9 cellular contexts compared by ENCODE assay signal in genomic region chr2:238573065-238573778, GRCh38.
DNase-seq lines count a peak whose midpoint lies in the region; ATAC-seq, FAIRE-seq and TF ChIP-seq lines count a peak whose summit lies in the region.
"Had no signal": no experiment of that assay in that cellular context is flagged by ENCODE, and none has a peak within 500 bp of the region (broad histone marks: within the 10 kb centered on the region; RNA-seq: fewer than 3 reads in every experiment).

No MANE protein-coding gene starts in this region.

- H3K4me3 ChIP-seq in AG04449 (ENCODE audit: low read depth, low read length): no peak overlapping the region
- H3K4me3 ChIP-seq in HepG2 (replicated peaks in 1 of 3; ENCODE audit: insufficient read depth in 1 of 3, low read depth in 2 of 3, low read length in 3 of 3): no peak overlapping the region
- H3K4me3 ChIP-seq in lower leg skin (ENCODE audit: low read depth, poor library complexity, severe bottlenecking): no peak overlapping the region
- H3K4me3 ChIP-seq in gastroesophageal sphincter: no peak overlapping the region

- H3K4me2 ChIP-seq in HepG2 (ENCODE audit: low read depth, low read length): no peak overlapping the region

- H3K9ac ChIP-seq in HepG2 (ENCODE audit: insufficient read depth, low read depth, low read length): no peak overlapping the region

- no peaks in the 10 kb centered on the region for H3K4me1 Mint-ChIP-seq in activated CD4-positive, alpha-beta memory T cell treated with anti-CD3 and anti-CD28 coated beads for 36 hours (ENCODE audit: low read depth)

- WGBS in HepG2 (ENCODE audit: low lambda C conversion rate): 74% methylated on average over 3 of the region's 9 CpGs
- WGBS in lower leg skin, 2 donors: 87 to 97% methylated on average over 4 to 8 of the region's 9 CpGs
- WGBS in gastroesophageal sphincter (ENCODE audit: low coverage in 1 of 2), 2 donors: 87 to 100% methylated on average over 1 to 6 of the region's 9 CpGs

- H3K4me3 Mint-ChIP-seq in activated CD4-positive, alpha-beta memory T cell treated with anti-CD3 and anti-CD28 coated beads for 36 hours: no peak overlapping the region

- H3K9me3 ChIP-seq in HepG2 (ENCODE audit: low read length) (no peaks in the 10 kb centered on the region), gastroesophageal sphincter (no peaks in the 10 kb centered on the region)

- peak; percentile 66 for TF ChIP-seq RAD21 in HepG2 (CRISPR knock-in tag; IDR thresholded peaks at IDR 0.05)

- POLR2A ChIA-PET in AG04449 (lab: Yijun Ruan, JAX) (no interaction called here), HepG2 (lab: Yijun Ruan, JAX) (no interaction called here)
- POLR2A ChIA-PET in activated CD4-positive, alpha-beta memory T cell treated with anti-CD3 and anti-CD28 coated beads for 36 hours (lab: Charles Lee): no interaction called here

- DNase-seq in AG04449 (ENCODE audit: low read depth, low spot score) (no peak), GM18507 (ENCODE audit: extremely low spot score, insufficient read length, low read depth) (peak; percentile 54), HepG2 (ENCODE audit: low spot score) (peak; percentile 34), lower leg skin (ENCODE audit: low spot score in 2 of 2) (no peak), RCC 7860 (ENCODE audit: low spot score) (no peak)
- peak; percentile 36 for DNase-seq in activated CD4-positive, alpha-beta memory T cell treated with anti-CD3 and anti-CD28 coated beads for 36 hours
- DNase-seq: naive B cell had no signal

- no peak for TF ChIP-seq EP300 in HepG2 (IDR thresholded peaks at IDR 0.05; ENCODE audit: low read depth in 2 of 2, low read length in 2 of 2)
- no peak for TF ChIP-seq EP300 in HepG2 (CRISPR knock-in tag; IDR thresholded peaks at IDR 0.05; ENCODE audit: borderline replicate concordance)
- no peak for TF ChIP-seq EP300 in gastroesophageal sphincter (IDR thresholded peaks at IDR 0.05)

- intact Hi-C loops in activated CD4-positive, alpha-beta memory T cell treated with anti-CD3 and anti-CD28 coated beads for 36 hours (cut with micrococcal nuclease): no loop called here
- intact Hi-C loops in HepG2 (cut with micrococcal nuclease; ENCODE audit: unreplicated experiment) (no loop called here), lower leg skin (cut with DNase I; ENCODE audit: low total_unique reads) (no loop called here)

- FAIRE-seq in GM18507 (lab: Jason Lieb, UNC) (peak; percentile 44), HepG2 (lab: Jason Lieb, UNC) (peak; percentile 89), RCC 7860 (lab: Jason Lieb, UNC) (no peak)

- no TSS peak for BruUV-seq in HepG2 (replicated peaks; lab: Mats Ljungman, UMichigan)

- peak; percentile 78 for ATAC-seq in HepG2
- no peak for ATAC-seq in GM21447 (IDR thresholded peaks at IDR 0.05; ENCODE audit: unreplicated experiment)
- no peak for ATAC-seq in gastroesophageal sphincter

- H3K27me3 Mint-ChIP-seq in activated CD4-positive, alpha-beta memory T cell treated with anti-CD3 and anti-CD28 coated beads for 36 hours: peaks cover 5% of the 10 kb centered on the region

- no peak overlapping the region for H2AFZ ChIP-seq in HepG2 (ENCODE audit: low read length)

- CTCF ChIA-PET in AG04449 (lab: Yijun Ruan, JAX) (interaction anchor here (1.1 kb wide), 1 partner anchor 9 kb away, joined by 3 read pairs; no protein-coding TSS in a partner anchor), HepG2 (lab: Yijun Ruan, JAX; ENCODE audit: low intra/inter-chr PET ratio, low total read pairs) (interaction anchor here (0.8 to 1.5 kb wide), 2 partner anchors 60 to 203 kb away, joined by 3 to 4 read pairs; no protein-coding TSS in a partner anchor)
- CTCF ChIA-PET in activated CD4-positive, alpha-beta memory T cell treated with anti-CD3 and anti-CD28 coated beads for 36 hours (lab: Charles Lee): interaction anchor here (0.7 to 1.2 kb wide), 2 partner anchors 9 to 211 kb away, joined by 3 read pairs; no protein-coding TSS in a partner anchor

- no peak overlapping the region for H3K27ac ChIP-seq in HepG2 (ENCODE audit: extremely low read length, insufficient read depth, low read length)
- no peak overlapping the region for H3K27ac ChIP-seq in gastroesophageal sphincter

- H3K36me3 ChIP-seq in HepG2 (replicated peaks in 1 of 2; ENCODE audit: control insufficient read depth in 1 of 2, insufficient read depth in 2 of 2, low read length in 2 of 2) (no peaks in the 10 kb centered on the region), gastroesophageal sphincter (no peaks in the 10 kb centered on the region)

- no peaks in the 10 kb centered on the region for H4K20me1 ChIP-seq in HepG2 (ENCODE audit: insufficient read depth, low read length)

- TF ChIP-seq CTCF in AG04449 (IDR thresholded peaks at IDR 0.05; ENCODE audit: insufficient read depth, low read length, missing control alignments) (peak; percentile 34), HepG2 (CRISPR knock-in tag; IDR thresholded peaks at IDR 0.05) (peak; percentile 88), lower leg skin (IDR thresholded peaks at IDR 0.05) (no peak), gastroesophageal sphincter (IDR thresholded peaks at IDR 0.05) (peak in 1 of 4 experiments; percentile 40)

- in situ Hi-C loops in HepG2 (cut with HindIII; ENCODE audit: extremely low pct_ligation_motif_present, low pct_unique_long_range_greater_than_20kb): no loop called here

- H3K27me3 ChIP-seq in HepG2 (ENCODE audit: control insufficient read depth in 1 of 2, insufficient read depth in 2 of 2, low read length in 2 of 2) (peaks cover 4 to 62% of the 10 kb centered on the region in 2 experiments; a peak in 4 of 5 replicates), gastroesophageal sphincter (no peaks in the 10 kb centered on the region)

- H3K27ac Mint-ChIP-seq in activated CD4-positive, alpha-beta memory T cell treated with anti-CD3 and anti-CD28 coated beads for 36 hours: no peak overlapping the region
- H3K27ac Mint-ChIP-seq: naive B cell had no signal

- H3K79me2 ChIP-seq in HepG2 (ENCODE audit: insufficient read depth, low read length): no peaks in the 10 kb centered on the region

- H3K36me3 Mint-ChIP-seq in activated CD4-positive, alpha-beta memory T cell treated with anti-CD3 and anti-CD28 coated beads for 36 hours: no peaks in the 10 kb centered on the region
- H3K36me3 Mint-ChIP-seq: naive B cell had no signal

- H3K4me1 ChIP-seq in HepG2 (ENCODE audit: insufficient read depth, low read length) (no peaks in the 10 kb centered on the region), gastroesophageal sphincter (no peaks in the 10 kb centered on the region)

- TF ChIP-seq POLR2A in HepG2 (IDR thresholded peaks at IDR 0.05; ENCODE audit: insufficient read depth in 1 of 2, low read depth in 2 of 2, low read length in 2 of 2) (no peak), lower leg skin (IDR thresholded peaks at IDR 0.05) (no peak), gastroesophageal sphincter (IDR thresholded peaks at IDR 0.05) (no peak)

- H3K9me3 Mint-ChIP-seq in activated CD4-positive, alpha-beta memory T cell treated with anti-CD3 and anti-CD28 coated beads for 36 hours: no peaks in the 10 kb centered on the region
- H3K9me3 Mint-ChIP-seq: naive B cell had no signal

TF ChIP-seq in HepG2, 621 proteins besides CTCF, POLR2A, EP300 and RAD21 (continues in another document):
- TF ChIP-seq SRSF9 (IDR thresholded peaks at IDR 0.05; ENCODE audit: borderline replicate concordance, insufficient read depth, low read depth, low read length, poor library complexity, severe bottlenecking): no peak
- no peak for TF ChIP-seq ZNF883 (CRISPR knock-in tag; IDR thresholded peaks at IDR 0.05; ENCODE audit: not compliant biosample characterization)
- TF ChIP-seq JARID2 (CRISPR knock-in tag; IDR thresholded peaks at IDR 0.05; ENCODE audit: insufficient replicate concordance): no peak
- TF ChIP-seq TFAP4 (IDR thresholded peaks at IDR 0.05; ENCODE audit: borderline replicate concordance, low read depth): peak; percentile 40; the same call in 1 of the 2 replicates
- TF ChIP-seq ZNF510 (CRISPR knock-in tag; IDR thresholded peaks at IDR 0.05; ENCODE audit: low read depth): no peak
- no peak for TF ChIP-seq CBX2 (IDR thresholded peaks at IDR 0.05; ENCODE audit: low read depth, low read length)
- TF ChIP-seq CBX2 (CRISPR knock-in tag; IDR thresholded peaks at IDR 0.05; ENCODE audit: low read depth): no peak
- TF ChIP-seq JUN (CRISPR knock-in tag; IDR thresholded peaks at IDR 0.05): no peak
- TF ChIP-seq TOE1 (CRISPR knock-in tag; IDR thresholded peaks at IDR 0.05): no peak
- TF ChIP-seq ZNF556 (CRISPR knock-in tag; IDR thresholded peaks at IDR 0.05; ENCODE audit: borderline replicate concordance): no peak
- TF ChIP-seq ZSCAN12 (CRISPR knock-in tag; IDR thresholded peaks at IDR 0.05): no peak
- TF ChIP-seq FOXK1 (CRISPR knock-in tag; IDR thresholded peaks at IDR 0.05; ENCODE audit: borderline replicate concordance, low read depth): no peak
- TF ChIP-seq SIN3A (IDR thresholded peaks at IDR 0.05; ENCODE audit: borderline replicate concordance, low read depth, low read length): no peak
- TF ChIP-seq XRCC5 (optimal IDR thresholded peaks at IDR 0.05; ENCODE audit: low read length): peak; percentile 90
- no peak for TF ChIP-seq GFI1 (CRISPR knock-in tag; IDR thresholded peaks at IDR 0.05; ENCODE audit: borderline replicate concordance)
- TF ChIP-seq ZNF431 (CRISPR knock-in tag; IDR thresholded peaks at IDR 0.05; ENCODE audit: borderline replicate concordance, low read depth): no peak
- TF ChIP-seq MYPOP (CRISPR knock-in tag; IDR thresholded peaks at IDR 0.05): no peak

Comparison
In these comparisons a context has a peak if more than half of its experiments do, and no peak if none do; other contexts are left out.
1. DNase-seq: peak in GM18507 (single experiment), activated CD4-positive, alpha-beta memory T cell treated with anti-CD3 and anti-CD28 coated beads for 36 hours (single experiment) and HepG2 (single experiment); none in AG04449 (single experiment), lower leg skin (0 of 2) and RCC 7860 (single experiment).
2. CTCF ChIP-seq: peak in AG04449 (single experiment) and HepG2 (single experiment); none in lower leg skin (0 of 3).